In the genomic region with DNA sequence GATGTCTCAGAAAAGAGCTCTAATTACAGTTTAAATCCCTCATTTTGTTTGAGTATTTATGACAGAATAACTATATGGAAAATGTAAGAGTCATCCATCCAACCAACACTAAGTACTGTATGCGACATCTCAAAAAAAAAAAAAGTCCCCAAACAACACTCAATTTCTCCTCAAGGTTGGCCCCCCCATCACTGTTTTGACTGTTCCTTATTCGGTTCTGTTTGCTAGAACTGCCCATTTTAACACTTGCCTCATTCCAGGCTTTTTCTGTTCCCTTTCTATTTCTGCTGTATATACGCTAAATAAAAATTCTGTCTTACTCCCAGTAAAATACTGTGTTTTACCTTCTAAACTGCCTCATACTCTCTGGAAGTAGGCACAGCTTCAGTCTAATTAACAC, we compare ENCODE assay signal across 24 cellular contexts. TPM values are rescaled to one million over a fixed set of nuclear protein-coding genes. Genes with fewer than 3 reads are reported as not detected.
"Had no signal": no experiment of that assay in that cellular context is flagged by ENCODE, and none has a peak within 500 bp of the region (broad histone marks: within the 10 kb centered on the region; RNA-seq: fewer than 3 reads in every experiment).

No MANE protein-coding gene starts in this region.

- DNase-seq: activated CD4-positive, alpha-beta memory T cell treated with anti-CD3 and anti-CD28 coated beads, Interleukin-2, amount 10 ng/mL, durations not matched to agents 7 days and 5 days; activated CD4-positive, alpha-beta T cell treated with anti-CD3 and anti-CD28 coated beads for 36 hours; activated CD4-positive, alpha-beta T cell treated with anti-CD3 and anti-CD28 coated beads, Interleukin-2, amount 50 U/mL, for 1 hour; activated gamma-delta T cell; activated naive CD4-positive, alpha-beta T cell treated with anti-CD3 and anti-CD28 coated beads for 36 hours; activated T-cell treated with anti-CD3 and anti-CD28 coated beads for 4 hours; activated T-cell treated with anti-CD3 and anti-CD28 coated beads, Interleukin-2, amount 50 U/mL, for 48 hours; brain microvascular endothelial cell; Kasumi-1; NCI-H1048; NCI-H146; NCI-H187 treated with DMSO at 0.1 percent for 48 hours; NCI-H2081 treated with DMSO at 0.1 percent for 48 hours; NCI-H446; RPMI8226; T-cell had no signal

- H3K36me3 Mint-ChIP-seq: activated naive CD8-positive, alpha-beta T cell; T-cell had no signal

- H3K4me3 ChIP-seq: cardiac muscle cell, SK-N-MC had no signal

- H3K36me3 ChIP-seq: brain microvascular endothelial cell, cardiac muscle cell had no signal

- H3K27me3 ChIP-seq: brain microvascular endothelial cell, cardiac muscle cell had no signal

- H3K27me3 Mint-ChIP-seq: activated T-helper 17 cell treated with anti-CD3 and anti-CD28 coated beads, Interleukin-2, amount 50 U/mL, for 72 hours had no signal

- H3K4me3 Mint-ChIP-seq: activated CD4-positive, alpha-beta memory T cell treated with anti-CD3 and anti-CD28 coated beads, Interleukin-2, amount 10 ng/mL, durations not matched to agents 7 days and 5 days; activated CD4-positive, alpha-beta T cell treated with anti-CD3 and anti-CD28 coated beads for 36 hours; activated naive CD4-positive, alpha-beta T cell treated with anti-CD3 and anti-CD28 coated beads for 36 hours; activated naive CD8-positive, alpha-beta T cell; activated T-helper 17 cell treated with anti-CD3 and anti-CD28 coated beads, Interleukin-2, amount 50 U/mL, for 72 hours; T-cell had no signal

- H3K27ac Mint-ChIP-seq: activated CD4-positive, alpha-beta memory T cell treated with anti-CD3 and anti-CD28 coated beads, Interleukin-2, amount 10 ng/mL, durations not matched to agents 7 days and 5 days; activated CD4-positive, alpha-beta T cell treated with anti-CD3 and anti-CD28 coated beads for 36 hours; activated naive CD4-positive, alpha-beta T cell treated with anti-CD3 and anti-CD28 coated beads for 36 hours; activated naive CD8-positive, alpha-beta T cell; activated T-helper 17 cell treated with anti-CD3 and anti-CD28 coated beads, Interleukin-2, amount 50 U/mL, for 72 hours; T-cell had no signal

- H3K27ac ChIP-seq: brain microvascular endothelial cell, cardiac muscle cell, SK-N-MC, VCaP had no signal

- H3K9me3 Mint-ChIP-seq: activated CD4-positive, alpha-beta memory T cell treated with anti-CD3 and anti-CD28 coated beads, Interleukin-2, amount 10 ng/mL, durations not matched to agents 7 days and 5 days; activated naive CD4-positive, alpha-beta T cell treated with anti-CD3 and anti-CD28 coated beads for 36 hours; activated T-helper 17 cell treated with anti-CD3 and anti-CD28 coated beads, Interleukin-2, amount 50 U/mL, for 72 hours; T-cell had no signal

- ATAC-seq: activated CD4-positive, alpha-beta T cell treated with anti-CD3 and anti-CD28 coated beads for 36 hours; activated T-helper 17 cell treated with anti-CD3 and anti-CD28 coated beads, Interleukin-2, amount 50 U/mL, for 72 hours; Panc1; Right ventricle myocardium inferior; T-cell had no signal

- H3K4me1 Mint-ChIP-seq: activated CD4-positive, alpha-beta memory T cell treated with anti-CD3 and anti-CD28 coated beads, Interleukin-2, amount 10 ng/mL, durations not matched to agents 7 days and 5 days; activated CD4-positive, alpha-beta T cell treated with anti-CD3 and anti-CD28 coated beads for 36 hours; activated T-helper 17 cell treated with anti-CD3 and anti-CD28 coated beads, Interleukin-2, amount 50 U/mL, for 72 hours; T-cell had no signal

RNA-seq across cellular contexts. Expression of a gene that starts 25.2 kb away (rescaled TPM):
- total RNA-seq: OCI-LY7, Right ventricle myocardium inferior had no signal
